In genomic region chr4:95596676-95597075, GRCh38 we compare ENCODE assay signal across 20 cellular contexts. TPM values are rescaled to one million over a fixed set of nuclear protein-coding genes. Genes with fewer than 3 reads are reported as not detected.
"Had no signal": no experiment of that assay in that cellular context is flagged by ENCODE, and none has a peak within 500 bp of the region (broad histone marks: within the 10 kb centered on the region; RNA-seq: fewer than 3 reads in every experiment).

No MANE protein-coding gene starts in this region.

- H3K36me3 ChIP-seq: Peyer's patch, SJSA1 had no signal

- H3K4me1 ChIP-seq: Peyer's patch, SJSA1 had no signal

- DNase-seq: KBM-7, NCI-H1092 treated with DMSO at 0.1 percent for 48 hours, NCI-H1436, NCI-H1694, NCI-H187 treated with DMSO at 0.1 percent for 48 hours, NCI-H2029 treated with DMSO at 0.1 percent for 48 hours, NCI-H2171 treated with DMSO at 0.1 percent for 48 hours, NCI-H524, NCI-H526 treated with DMSO at 0.1 percent for 48 hours, NCI-H748 treated with DMSO at 0.1 percent for 48 hours, OCI-M1, PC-9, Peyer's patch, Right ventricle myocardium superior, SIG-M5, T-helper 1 cell had no signal

- H3K27me3 ChIP-seq: Peyer's patch, SJSA1 had no signal

- H3K27ac ChIP-seq: PC-9, Peyer's patch, SJSA1, SK-N-MC had no signal

- H3K4me3 ChIP-seq: PC-9, Peyer's patch, SJSA1, SK-N-MC had no signal

- H3K9me3 ChIP-seq: Peyer's patch, SJSA1 had no signal

- H3K4me2 ChIP-seq: PC-9 had no signal

- H2AFZ ChIP-seq: PC-9 had no signal

RNA-seq across cellular contexts. Expression of gene UNC5C, which starts 47.9 kb away (rescaled TPM):
- total RNA-seq: MCF 10A, PC-9 had no signal
- polyA plus RNA-seq: IgD-negative memory B cell had no signal
